8 cellular contexts compared by ENCODE assay signal in the genomic region with DNA sequence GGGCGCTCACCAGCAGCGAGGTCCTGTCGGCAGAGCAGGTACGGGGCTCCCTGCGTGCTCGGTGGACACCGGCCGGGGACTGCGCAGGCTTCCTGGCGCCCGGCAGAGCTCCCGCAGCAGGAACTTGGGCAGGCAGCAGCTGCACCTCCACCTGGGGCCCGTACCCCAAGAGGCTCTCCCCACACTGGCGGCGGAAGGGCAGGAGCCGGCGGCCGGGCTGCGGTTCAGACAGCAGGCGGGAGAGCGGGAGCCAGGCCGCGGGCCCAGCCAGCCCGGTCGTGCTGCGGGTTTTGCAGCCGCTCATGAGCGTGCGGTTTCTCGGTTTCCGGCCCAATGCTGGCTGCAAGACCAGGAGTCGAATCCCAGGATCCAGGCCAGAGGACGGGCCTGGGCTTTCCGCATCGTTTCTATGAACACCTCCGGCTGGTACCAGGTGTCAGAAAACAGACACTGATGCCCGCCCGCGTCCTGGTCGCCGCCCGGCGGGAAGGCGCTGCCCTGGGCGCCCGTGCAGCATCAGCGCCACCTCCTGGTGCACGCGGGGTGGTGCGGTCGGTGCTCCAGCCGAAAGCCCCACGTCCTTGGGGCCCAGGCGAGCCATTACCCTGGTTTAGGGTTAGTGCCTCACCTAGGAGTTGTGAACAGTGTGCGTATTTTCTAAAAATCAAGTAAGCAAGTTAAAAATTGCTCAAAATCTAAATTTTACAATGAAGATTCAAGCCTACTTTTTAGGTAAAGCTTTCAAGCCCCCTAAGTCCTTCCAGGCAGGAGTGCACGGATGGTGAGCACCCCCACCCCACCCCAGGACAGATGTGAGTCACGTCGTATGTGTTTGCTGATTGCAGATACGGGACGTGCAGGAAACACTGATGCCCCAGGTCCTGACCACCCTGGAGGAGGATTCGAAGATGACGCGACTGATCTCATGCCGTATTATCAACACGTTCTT. TPM values are rescaled to one million over a fixed set of nuclear protein-coding genes. Genes with fewer than 3 reads are reported as not detected.
A peak's percentile ranks its signal among the peaks of the same experiment; 100 is the strongest.
DNase-seq lines count a peak whose midpoint lies in the region; TF ChIP-seq lines count a peak whose summit lies in the region.

No MANE protein-coding gene starts in this region.

- H3K27me3 Mint-ChIP-seq in immature natural killer cell (ENCODE audit: low read depth in 3 of 3): peaks cover 0 to 3% (median 0%) of the 10 kb centered on the region in 3 donors

- peaks cover 9 to 18% (median 11%) of the 10 kb centered on the region in 3 donors for H3K36me3 Mint-ChIP-seq in immature natural killer cell

- 62 to 88% (median 66%) methylated on average over 17 to 65 of the region's 65 CpGs for WGBS in adrenal gland, 4 donors

- peaks cover 0 to 16% of the 10 kb centered on the region in 2 donors for H3K36me3 ChIP-seq in adrenal gland (replicated peaks in 1 of 2)

- H3K4me1 ChIP-seq in adrenal gland (replicated peaks in 1 of 2): peaks cover 0 to 16% of the 10 kb centered on the region in 2 donors

- intact Hi-C loops in adrenal gland (cut with DNase I): loop anchor here (2.0 to 5.0 kb wide), 2 partner anchors 452 kb away; no protein-coding TSS in a partner anchor

- H3K27ac Mint-ChIP-seq in immature natural killer cell: no peak overlapping the region

- no peaks in the 10 kb centered on the region for H3K9me3 Mint-ChIP-seq in immature natural killer cell

- TF ChIP-seq CTCF in GM20000 (IDR thresholded peaks at IDR 0.05; ENCODE audit: extremely low read depth, missing control alignments) (peak; percentile 69), adrenal gland (IDR thresholded peaks at IDR 0.05) (peak; percentile 65 to 96 (median 88))

- H3K4me1 Mint-ChIP-seq in immature natural killer cell: no peaks in the 10 kb centered on the region

- no peak overlapping the region for H3K4me3 Mint-ChIP-seq in immature natural killer cell

- no peaks in the 10 kb centered on the region for H3K27me3 ChIP-seq in adrenal gland

- no peak overlapping the region for H3K27ac ChIP-seq in adrenal gland

- H3K9me3 ChIP-seq in adrenal gland (replicated peaks in 1 of 3): no peaks in the 10 kb centered on the region

- DNase-seq in 8988T (peak; percentile 52), GM20000 (ENCODE audit: low spot score) (peak; percentile 85), T-helper 1 cell (peak; percentile 38 to 60 (median 50)), adrenal gland (peak; percentile 43 to 76 (median 56)), immature natural killer cell (peak; percentile 21 to 51 (median 34)), putamen (ENCODE audit: low spot score) (no peak), foreskin melanocyte (no peak)
- peak; percentile 75 to 77 for DNase-seq in stimulated activated CD4-positive, alpha-beta T cell treated with anti-CD3 and anti-CD28 coated beads, Interleukin-2, amount 100 ng/mL, for 24 hours

- no peak for TF ChIP-seq POLR2A in adrenal gland (IDR thresholded peaks at IDR 0.05)

- no peak overlapping the region for H3K4me3 ChIP-seq in adrenal gland

RNA-seq across cellular contexts. Expression of a gene that starts 47.4 kb away (rescaled TPM):
- total RNA-seq in adrenal gland: 10 to 100 TPM in 7 of 8 donors, 1 to 10 TPM in 1; 5.2 to 21.5 (median 13.6) TPM
- 10 to 100 TPM in 1 of 3 donors, 1 to 10 TPM in 2; 8.4 to 17.3 (median 8.7) TPM for polyA plus RNA-seq in adrenal gland
- polyA plus RNA-seq in immature natural killer cell: 1 to 10 TPM; 3.0 to 6.1 (median 3.9) TPM

RNA-seq across cellular contexts. Expression of a gene that starts 47.9 kb away (rescaled TPM):
- total RNA-seq in adrenal gland: 10 to 100 TPM; 14.5 to 32.7 (median 23.4) TPM
- 10 to 100 TPM in 1 of 3 donors, 1 to 10 TPM in 2; 7.9 to 11.1 (median 8.8) TPM for polyA plus RNA-seq in adrenal gland
- 1 to 10 TPM in 2 of 3 donors, under 1 TPM in 1; 0.45 to 1.4 (median 1.3) TPM for polyA plus RNA-seq in immature natural killer cell

RNA-seq across cellular contexts. Expression of a gene that starts 57.8 kb away (rescaled TPM):
- 100 to 1,000 TPM in 4 of 8 donors, 10 to 100 TPM in 4; 79.1 to 122 (median 99.9) TPM for total RNA-seq in adrenal gland
- polyA plus RNA-seq in adrenal gland: 100 to 1,000 TPM in 2 of 3 donors, 10 to 100 TPM in 1; 28.7 to 114 (median 105) TPM
- polyA plus RNA-seq in immature natural killer cell: 10 to 100 TPM; 19.3 to 31.5 (median 19.8) TPM

Comparison
In these comparisons a context has a peak if more than half of its experiments do, and no peak if none do; other contexts are left out.
1. DNase-seq: peak in 8988T (single experiment), GM20000 (single experiment), T-helper 1 cell (5 of 5), adrenal gland (7 of 7), immature natural killer cell (3 of 3) and stimulated activated CD4-positive, alpha-beta T cell treated with anti-CD3 and anti-CD28 coated beads, Interleukin-2, amount 100 ng/mL, for 24 hours (2 of 2); none in putamen (single experiment) and foreskin melanocyte (single experiment).